25 cellular contexts compared by ENCODE assay signal in genomic region chr13:54934121-54934520, GRCh38.
"Had no signal": no experiment of that assay in that cellular context is flagged by ENCODE, and none has a peak within 500 bp of the region (broad histone marks: within the 10 kb centered on the region; RNA-seq: fewer than 3 reads in every experiment).

No MANE protein-coding gene starts in this region.

- ATAC-seq: activated CD4-positive, alpha-beta T cell treated with anti-CD3 and anti-CD28 coated beads for 36 hours; activated T-cell treated with anti-CD3 and anti-CD28 coated beads, Interleukin-2, amount 50 U/mL, for 4 hours; left colon; mucosa of descending colon; right cardiac atrium; stimulated activated naive CD8-positive, alpha-beta T cell treated with anti-CD3 and anti-CD28 coated beads, Interleukin-15, amount 100 ng/mL, for 72 hours had no signal

- H3K9ac ChIP-seq: parathyroid adenoma had no signal

- H3K27ac ChIP-seq: adrenal gland, cardiac muscle cell, epithelial cell of prostate, parathyroid adenoma, tibial artery had no signal

- DNase-seq: activated B cell treated with CpG ODN at 0.5 μM for 24 hours; activated CD4-positive, alpha-beta T cell treated with anti-CD3 and anti-CD28 coated beads for 36 hours; activated CD4-positive, alpha-beta T cell treated with anti-CD3 and anti-CD28 coated beads, Interleukin-2, amount 50 U/mL, for 4 hours; activated CD8-positive, alpha-beta memory T cell treated with anti-CD3 and anti-CD28 coated beads for 24 hours; activated CD8-positive, alpha-beta memory T cell treated with anti-CD3 and anti-CD28 coated beads, Interleukin-2, amount 50 U/mL, for 4 hours; activated naive CD4-positive, alpha-beta T cell; activated T-cell treated with anti-CD3 and anti-CD28 coated beads, Interleukin-2, amount 50 U/mL, for 4 hours; adrenal gland; cortex of kidney; endodermal cell; foreskin fibroblast; islet precursor cell; left colon; mesenchymal stem cell; mucosa of descending colon; nephron progenitor cell; nucleus accumbens; right cardiac atrium; stimulated activated CD4-positive, alpha-beta T cell treated with anti-CD3 and anti-CD28 coated beads, Interleukin-12 subunit alpha, Interleukin-12 subunit beta, amount 100 ng/mL, for 4 hours; stimulated activated naive CD8-positive, alpha-beta T cell treated with anti-CD3 and anti-CD28 coated beads, Interleukin-15, amount 100 ng/mL, for 72 hours; T-helper 9 cell; tibial artery had no signal

- H3K9me3 ChIP-seq: adrenal gland, tibial artery had no signal

- H3K4me3 ChIP-seq: adrenal gland, cardiac muscle cell, mucosa of descending colon, tibial artery had no signal

- H3K36me3 ChIP-seq: adrenal gland, cardiac muscle cell, tibial artery had no signal

- H3K79me2 ChIP-seq: parathyroid adenoma had no signal

- H3K4me1 ChIP-seq: adrenal gland, parathyroid adenoma, tibial artery had no signal

- H3K27me3 ChIP-seq: adrenal gland, cardiac muscle cell, tibial artery had no signal
